Comparison of ENCODE assay signal across 15 cellular contexts in genomic region chr17:61260061-61260797, GRCh38.
DNase-seq lines count a peak whose midpoint lies in the region; ATAC-seq and TF ChIP-seq lines count a peak whose summit lies in the region.
"Had no signal": no experiment of that assay in that cellular context is flagged by ENCODE, and none has a peak within 500 bp of the region (broad histone marks: within the 10 kb centered on the region; RNA-seq: fewer than 3 reads in every experiment).

No MANE protein-coding gene starts in this region.

- H3K79me2 ChIP-seq in SK-N-SH (ENCODE audit: insufficient read depth): no peaks in the 10 kb centered on the region
- H3K79me2 ChIP-seq in osteoblast (ENCODE audit: insufficient read depth, low read length): no peaks in the 10 kb centered on the region
- H3K79me2 ChIP-seq in GM23248 (ENCODE audit: insufficient read depth): no peaks in the 10 kb centered on the region

- no peaks in the 10 kb centered on the region for H3K9me2 ChIP-seq in SK-N-SH
- H3K9me2 ChIP-seq in GM23248 (ENCODE audit: insufficient read depth): no peaks in the 10 kb centered on the region

- H3K27me3 ChIP-seq in SK-N-SH (ENCODE audit: insufficient read depth) (no peaks in the 10 kb centered on the region), osteoblast (ENCODE audit: insufficient read depth, low read length) (no peaks in the 10 kb centered on the region), aorta (ENCODE audit: control insufficient read depth in 1 of 2, insufficient read depth in 2 of 2, low read length in 1 of 2) (no peaks in the 10 kb centered on the region), GM23248 (replicated peaks; ENCODE audit: insufficient read depth) (no peaks in the 10 kb centered on the region)
- H3K27me3 ChIP-seq: foreskin keratinocyte had no signal

- H3K4me3 ChIP-seq in SK-N-SH (ENCODE audit: low read depth in 2 of 2, low read length in 1 of 2) (no peak overlapping the region), osteoblast (ENCODE audit: insufficient read depth, low read length) (no peak overlapping the region), aorta (ENCODE audit: low read length in 2 of 2) (peak overlapping the region in 1 of 2 donors; percentile 31), GM23248 (no peak overlapping the region)
- H3K4me3 ChIP-seq: GM12878 had no signal

- peaks cover 0 to 3% of the 10 kb centered on the region in 2 experiments; a peak in 2 of 4 replicates for H3K4me1 ChIP-seq in SK-N-SH (ENCODE audit: control insufficient read depth in 1 of 2, insufficient read depth in 2 of 2, low read depth in 1 of 2, low read length in 1 of 2)
- H3K4me1 ChIP-seq in osteoblast (ENCODE audit: insufficient read depth, low read length): peaks cover 22% of the 10 kb centered on the region
- peaks cover 7 to 13% of the 10 kb centered on the region in 2 donors for H3K4me1 ChIP-seq in aorta (ENCODE audit: control insufficient read depth in 1 of 2, insufficient read depth in 2 of 2, low read length in 2 of 2)
- no peaks in the 10 kb centered on the region for H3K4me1 ChIP-seq in GM23248 (ENCODE audit: insufficient read depth)
- H3K4me1 ChIP-seq: foreskin keratinocyte had no signal

- peak; percentile 52; the same call in 2 of the 3 replicates for ATAC-seq in SK-N-SH treated with all-trans-retinoic acid at 6 μM for 48 hours
- ATAC-seq in Right ventricle myocardium superior (ENCODE audit: poor library complexity): peak; percentile 93
- ATAC-seq in aorta (ENCODE audit: low FRiP score): peak; percentile 77
- ATAC-seq: activated CD4-positive, CD25-positive, alpha-beta regulatory T cell treated with anti-CD3 and anti-CD28 coated beads, Interleukin-2, amount 50 U/mL, for 24 hours; foreskin keratinocyte; GM12878; HCT116; left lobe of liver had no signal

- CTCF ChIA-PET in SK-N-SH (lab: Yijun Ruan, JAX): interaction anchor here (0.6 to 2.0 kb wide), 3 partner anchors 10 to 27 kb away, joined by 3 to 7 read pairs (median 4); no protein-coding TSS in a partner anchor

- H4K20me1 ChIP-seq in SK-N-SH (ENCODE audit: insufficient read depth): no peaks in the 10 kb centered on the region
- no peaks in the 10 kb centered on the region for H4K20me1 ChIP-seq in osteoblast (ENCODE audit: insufficient read depth, low read length)
- H4K20me1 ChIP-seq in GM23248 (ENCODE audit: insufficient read depth): no peaks in the 10 kb centered on the region

- no peaks in the 10 kb centered on the region for H3K36me3 ChIP-seq in SK-N-SH (replicated peaks in 1 of 2; ENCODE audit: control insufficient read depth in 1 of 2, insufficient read depth in 2 of 2, low read length in 1 of 2)
- H3K36me3 ChIP-seq in osteoblast (ENCODE audit: insufficient read depth, low read length): no peaks in the 10 kb centered on the region
- no peaks in the 10 kb centered on the region for H3K36me3 ChIP-seq in aorta (ENCODE audit: control insufficient read depth in 1 of 2, insufficient read depth in 2 of 2, low read length in 1 of 2)
- H3K36me3 ChIP-seq in GM23248 (ENCODE audit: low read depth): no peaks in the 10 kb centered on the region

- no peak for TF ChIP-seq EP300 in SK-N-SH (IDR thresholded peaks at IDR 0.05; ENCODE audit: borderline replicate concordance in 1 of 2, low read depth in 1 of 2, low read length in 1 of 2)

- no peak overlapping the region; a peak in 1 of 4 replicates for H3K27ac ChIP-seq in SK-N-SH (ENCODE audit: low read depth in 2 of 2, low read length in 1 of 2)
- H3K27ac ChIP-seq in osteoblast (ENCODE audit: low read depth, low read length): peak overlapping the region; percentile 71
- H3K27ac ChIP-seq in aorta (ENCODE audit: low read depth in 1 of 2, low read length in 2 of 2): peak overlapping the region in 1 of 2 donors; percentile 82
- H3K27ac ChIP-seq in GM23248: no peak overlapping the region
- H3K27ac ChIP-seq: foreskin keratinocyte had no signal

- TF ChIP-seq CTCF in SK-N-SH (IDR thresholded peaks at IDR 0.05) (no peak), osteoblast (IDR thresholded peaks at IDR 0.05; ENCODE audit: extremely low read depth, low read depth, low read length) (no peak)

- H3K9ac ChIP-seq in SK-N-SH (no peak overlapping the region), GM23248 (no peak overlapping the region)

- no peak overlapping the region for H3K4me2 ChIP-seq in SK-N-SH
- peak overlapping the region; percentile 51 for H3K4me2 ChIP-seq in osteoblast (ENCODE audit: insufficient read depth, low read length)
- no peak overlapping the region for H3K4me2 ChIP-seq in GM23248 (ENCODE audit: unreplicated experiment)

- POLR2A ChIA-PET in SK-N-SH (lab: Yijun Ruan, JAX): no interaction called here

- intact Hi-C loops in Right ventricle myocardium superior (cut with DNase I): no loop called here
- intact Hi-C loops in aorta (cut with DNase I): loop anchor here in 1 of 2 donors (5.0 kb wide), 1 partner anchor 77 kb away; no protein-coding TSS in a partner anchor

- 91% methylated on average over 12 of the region's 12 CpGs for WGBS in SK-N-SH (ENCODE audit: low lambda C conversion rate)
- WGBS in aorta, 2 donors: 6 to 9% methylated on average over 12 of the region's 12 CpGs
- 66% methylated on average over 12 of the region's 12 CpGs for WGBS in GM23248 (ENCODE audit: low coverage in 1 of 2, low lambda C conversion rate in 2 of 2, missing lambda C conversion rate in 2 of 2), 2 experiments

- TF ChIP-seq RAD21 in SK-N-SH (IDR thresholded peaks at IDR 0.05; ENCODE audit: low read length): no peak

- in situ Hi-C loops in GM23248 (cut with MboI): no loop called here

- H2AFZ ChIP-seq in SK-N-SH (ENCODE audit: low read depth): no peak overlapping the region
- H2AFZ ChIP-seq in osteoblast (ENCODE audit: low read length): peak overlapping the region; percentile 42
- H2AFZ ChIP-seq in GM23248: no peak overlapping the region

- H3K9me3 ChIP-seq in SK-N-SH (no peaks in the 10 kb centered on the region), osteoblast (ENCODE audit: low read depth, low read length) (no peaks in the 10 kb centered on the region), aorta (ENCODE audit: control insufficient read depth, low read length) (no peaks in the 10 kb centered on the region), GM23248 (ENCODE audit: low read depth) (no peaks in the 10 kb centered on the region)

- no peaks in the 10 kb centered on the region for H3F3A ChIP-seq in SK-N-SH (replicated peaks; ENCODE audit: insufficient read depth)
- no peaks in the 10 kb centered on the region for H3F3A ChIP-seq in GM23248 (ENCODE audit: insufficient read depth)

- DNase-seq in SK-N-SH (no peak), Right ventricle myocardium superior (no peak), osteoblast (ENCODE audit: insufficient read length, low spot score, missing footprints) (no peak), aorta (no peak), glomerular visceral epithelial cell (ENCODE audit: extremely low spot score) (no peak), NCI-H1694 treated with DMSO at 0.1 percent for 48 hours (lab: John Stamatoyannopoulos, UW) (no peak), GM23248 (no peak)
- DNase-seq: DMS153, foreskin keratinocyte, NCI-H146 had no signal

TF ChIP-seq in SK-N-SH treated with all-trans-retinoic acid at 6 μM for 48 hours, 23 proteins besides CTCF, POLR2A, EP300 and RAD21 (continues in another document):
- no peak for TF ChIP-seq ZNF70 (CRISPR knock-in tag; IDR thresholded peaks at IDR 0.05)
- TF ChIP-seq RARB (CRISPR knock-in tag; IDR thresholded peaks at IDR 0.05): no peak
- no peak for TF ChIP-seq ZFP3 (CRISPR knock-in tag; IDR thresholded peaks at IDR 0.05)
- no peak for TF ChIP-seq POU6F1 (CRISPR knock-in tag; IDR thresholded peaks at IDR 0.05; ENCODE audit: borderline replicate concordance, low read depth)
- TF ChIP-seq OSR1 (CRISPR knock-in tag; IDR thresholded peaks at IDR 0.05): no peak
- TF ChIP-seq BACH2 (CRISPR knock-in tag; IDR thresholded peaks at IDR 0.05; ENCODE audit: borderline replicate concordance): no peak
- no peak for TF ChIP-seq ESRRG (CRISPR knock-in tag; IDR thresholded peaks at IDR 0.05)

TF ChIP-seq in SK-N-SH, 30 proteins besides CTCF, POLR2A, EP300 and RAD21 (continues in another document):
- no peak for TF ChIP-seq CHD2 (IDR thresholded peaks at IDR 0.05; ENCODE audit: low read length, partially characterized antibody)
- TF ChIP-seq MEF2A (IDR thresholded peaks at IDR 0.05; ENCODE audit: borderline replicate concordance, low read depth): no peak
- no peak for TF ChIP-seq EZH2phosphoT487 (IDR thresholded peaks at IDR 0.05; ENCODE audit: borderline replicate concordance, low read depth)
- TF ChIP-seq USF2 (IDR thresholded peaks at IDR 0.05; ENCODE audit: borderline replicate concordance, low read depth, low read length): no peak
- no peak for TF ChIP-seq SMC3 (IDR thresholded peaks at IDR 0.05; ENCODE audit: low read depth, low read length)
- TF ChIP-seq, protein P1, sequence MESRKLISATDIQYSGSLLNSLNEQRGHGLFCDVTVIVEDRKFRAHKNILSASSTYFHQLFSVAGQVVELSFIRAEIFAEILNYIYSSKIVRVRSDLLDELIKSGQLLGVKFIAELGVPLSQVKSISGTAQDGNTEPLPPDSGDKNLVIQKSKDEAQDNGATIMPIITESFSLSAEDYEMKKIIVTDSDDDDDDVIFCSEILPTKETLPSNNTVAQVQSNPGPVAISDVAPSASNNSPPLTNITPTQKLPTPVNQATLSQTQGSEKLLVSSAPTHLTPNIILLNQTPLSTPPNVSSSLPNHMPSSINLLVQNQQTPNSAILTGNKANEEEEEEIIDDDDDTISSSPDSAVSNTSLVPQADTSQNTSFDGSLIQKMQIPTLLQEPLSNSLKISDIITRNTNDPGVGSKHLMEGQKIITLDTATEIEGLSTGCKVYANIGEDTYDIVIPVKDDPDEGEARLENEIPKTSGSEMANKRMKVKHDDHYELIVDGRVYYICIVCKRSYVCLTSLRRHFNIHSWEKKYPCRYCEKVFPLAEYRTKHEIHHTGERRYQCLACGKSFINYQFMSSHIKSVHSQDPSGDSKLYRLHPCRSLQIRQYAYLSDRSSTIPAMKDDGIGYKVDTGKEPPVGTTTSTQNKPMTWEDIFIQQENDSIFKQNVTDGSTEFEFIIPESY (IDR thresholded peaks at IDR 0.05; ENCODE audit: borderline replicate concordance, low read depth): no peak
- TF ChIP-seq GATA2 (CRISPR knock-in tag; IDR thresholded peaks at IDR 0.05): no peak
- TF ChIP-seq FOXJ3 (CRISPR knock-in tag; IDR thresholded peaks at IDR 0.05): no peak
- no peak for TF ChIP-seq YY1 (IDR thresholded peaks at IDR 0.05; ENCODE audit: low read depth)
